In genomic region chr14:74425525-74426201, GRCh38 we compare ENCODE assay signal across 1 cellular context.
TF ChIP-seq lines count a peak whose summit lies in the region.

No MANE protein-coding gene starts in this region.

TF ChIP-seq in HepG2, 621 proteins besides CTCF, POLR2A, EP300 and RAD21 (continued from another document and continues in another):
- TF ChIP-seq ZNF580 (CRISPR knock-in tag; IDR thresholded peaks at IDR 0.05; ENCODE audit: borderline replicate concordance, low read depth) (no peak), ZNF557 (CRISPR knock-in tag; IDR thresholded peaks at IDR 0.05) (no peak), PRDM4 (CRISPR knock-in tag; IDR thresholded peaks at IDR 0.05; ENCODE audit: borderline replicate concordance) (no peak), ZNF512 (CRISPR knock-in tag; IDR thresholded peaks at IDR 0.05) (no peak), ATF2 (CRISPR knock-in tag; IDR thresholded peaks at IDR 0.05) (no peak), ZMAT3 (CRISPR knock-in tag; conservative IDR thresholded peaks at IDR 0.05) (no peak), ATF7 (IDR thresholded peaks at IDR 0.05) (no peak), ATF7 (CRISPR knock-in tag; IDR thresholded peaks at IDR 0.05) (no peak), IKZF4 (CRISPR knock-in tag; IDR thresholded peaks at IDR 0.05; ENCODE audit: borderline replicate concordance, low read depth, not compliant biosample characterization) (peak; percentile 79), KDM1A (CRISPR knock-in tag; IDR thresholded peaks at IDR 0.05) (no peak), ZNF615 (CRISPR knock-in tag; IDR thresholded peaks at IDR 0.05; ENCODE audit: borderline replicate concordance) (no peak), MED13 (CRISPR knock-in tag; IDR thresholded peaks at IDR 0.05) (no peak), ZNF143 (CRISPR knock-in tag; IDR thresholded peaks at IDR 0.05) (no peak), REST (IDR thresholded peaks at IDR 0.05; ENCODE audit: borderline replicate concordance in 1 of 2, low read depth in 1 of 2, low read length in 2 of 2) (peak; percentile 63 to 91), YY1 (IDR thresholded peaks at IDR 0.05; ENCODE audit: insufficient read depth, insufficient replicate concordance, low read depth, low read length) (no peak), ZNF800 (CRISPR knock-in tag; IDR thresholded peaks at IDR 0.05) (no peak), ZSCAN25 (CRISPR knock-in tag; IDR thresholded peaks at IDR 0.05) (no peak), KDM4B (CRISPR knock-in tag; IDR thresholded peaks at IDR 0.05) (no peak), ZMYM2 (CRISPR knock-in tag; IDR thresholded peaks at IDR 0.05) (no peak), KLF15 (CRISPR knock-in tag; IDR thresholded peaks at IDR 0.05; ENCODE audit: borderline replicate concordance) (no peak), MTA1 (CRISPR knock-in tag; IDR thresholded peaks at IDR 0.05; ENCODE audit: borderline replicate concordance) (no peak), ETV6 (CRISPR knock-in tag; conservative IDR thresholded peaks at IDR 0.05) (peak; percentile 79; the same call in 1 of the 2 replicates), ZNF451 (CRISPR knock-in tag; IDR thresholded peaks at IDR 0.05) (peak; percentile 52; the same call in 1 of the 2 replicates), NR0B2 (CRISPR knock-in tag; IDR thresholded peaks at IDR 0.05) (no peak), SP4 (CRISPR knock-in tag; IDR thresholded peaks at IDR 0.05) (0 out of 2 replicates have a peak, but pooled peaks have one; percentile 17), RNF2 (conservative IDR thresholded peaks at IDR 0.05; ENCODE audit: low read depth) (no peak), HNF4G (IDR thresholded peaks at IDR 0.05; ENCODE audit: borderline replicate concordance, low read depth, low read length) (no peak), HNF4G (CRISPR knock-in tag; IDR thresholded peaks at IDR 0.05; ENCODE audit: borderline replicate concordance, low read depth) (no peak), TCF7 (IDR thresholded peaks at IDR 0.05; ENCODE audit: low read depth) (no peak), CHD4 (IDR thresholded peaks at IDR 0.05; ENCODE audit: borderline replicate concordance, low read length) (no peak), NFRKB (IDR thresholded peaks at IDR 0.05) (no peak), GABPB1 (CRISPR knock-in tag; IDR thresholded peaks at IDR 0.05) (no peak), JDP2 (CRISPR knock-in tag; IDR thresholded peaks at IDR 0.05; ENCODE audit: borderline replicate concordance) (no peak), ZNF558 (CRISPR knock-in tag; IDR thresholded peaks at IDR 0.05; ENCODE audit: borderline replicate concordance) (peak; percentile 33; the same call in 1 of the 2 replicates), HINFP (CRISPR knock-in tag; IDR thresholded peaks at IDR 0.05; ENCODE audit: low read depth) (no peak), MAFG (CRISPR knock-in tag; IDR thresholded peaks at IDR 0.05) (no peak), MED8 (CRISPR knock-in tag; IDR thresholded peaks at IDR 0.05; ENCODE audit: insufficient replicate concordance) (no peak), ZNF274 (CRISPR knock-in tag; IDR thresholded peaks at IDR 0.05) (no peak), ZBTB43 (CRISPR knock-in tag; conservative IDR thresholded peaks at IDR 0.05) (0 out of 2 replicates have a peak, but pooled peaks have one; percentile 73), PHF21A (CRISPR knock-in tag; IDR thresholded peaks at IDR 0.05) (no peak), PCBP1 (IDR thresholded peaks at IDR 0.05; ENCODE audit: borderline replicate concordance, low read depth, low read length) (no peak), ZNF224 (CRISPR knock-in tag; IDR thresholded peaks at IDR 0.05) (no peak), CC2D1A (CRISPR knock-in tag; IDR thresholded peaks at IDR 0.05) (no peak), RBFOX2 (IDR thresholded peaks at IDR 0.05; ENCODE audit: low read depth, low read length) (no peak), MTF1 (CRISPR knock-in tag; IDR thresholded peaks at IDR 0.05) (no peak), BORCS8-MEF2B (CRISPR knock-in tag; IDR thresholded peaks at IDR 0.05) (peak; percentile 76), ZNF282 (IDR thresholded peaks at IDR 0.05; ENCODE audit: partially characterized antibody) (no peak), ZNF878 (CRISPR knock-in tag; IDR thresholded peaks at IDR 0.05) (no peak), HOXA9 (CRISPR knock-in tag; IDR thresholded peaks at IDR 0.05; ENCODE audit: borderline replicate concordance) (no peak), KDM5B (CRISPR knock-in tag; IDR thresholded peaks at IDR 0.05; ENCODE audit: borderline replicate concordance) (peak; percentile 50; the same call in 1 of the 2 replicates), ZNF414 (CRISPR knock-in tag; IDR thresholded peaks at IDR 0.05) (no peak), ZNF703 (CRISPR knock-in tag; IDR thresholded peaks at IDR 0.05; ENCODE audit: borderline replicate concordance) (no peak), SMYD3 (CRISPR knock-in tag; IDR thresholded peaks at IDR 0.05) (no peak), ZIK1 (CRISPR knock-in tag; IDR thresholded peaks at IDR 0.05; ENCODE audit: borderline replicate concordance, low read depth) (no peak), XRCC5 (optimal IDR thresholded peaks at IDR 0.05; ENCODE audit: low read length) (no peak), FOXK1 (CRISPR knock-in tag; IDR thresholded peaks at IDR 0.05; ENCODE audit: borderline replicate concordance, low read depth) (no peak)
